29 cellular contexts compared by ENCODE assay signal in genomic region chr6:21905531-21905930, GRCh38.
"Had no signal": no experiment of that assay in that cellular context is flagged by ENCODE, and none has a peak within 500 bp of the region (broad histone marks: within the 10 kb centered on the region; RNA-seq: fewer than 3 reads in every experiment).

No MANE protein-coding gene starts in this region.

- H3K9me3 ChIP-seq: SJSA1 had no signal

- H3K36me3 Mint-ChIP-seq: activated CD8-positive, alpha-beta memory T cell treated with anti-CD3 and anti-CD28 coated beads, Interleukin-2, amount 10 ng/mL, durations not matched to agents 7 days and 5 days; activated naive CD8-positive, alpha-beta T cell had no signal

- ATAC-seq: activated CD8-positive, alpha-beta memory T cell treated with anti-CD3 and anti-CD28 coated beads, Interleukin-2, amount 10 ng/mL, durations not matched to agents 7 days and 5 days; activated T-cell treated with anti-CD3 and anti-CD28 coated beads, Interleukin-2, amount 50 U/mL, for 4 hours; SK-N-SH treated with all-trans-retinoic acid at 6 μM for 48 hours had no signal

- H3K27ac ChIP-seq: SJSA1 had no signal

- H3K4me3 ChIP-seq: SJSA1 had no signal

- H3K27me3 ChIP-seq: SJSA1 had no signal

- FAIRE-seq: astrocyte, RCC 7860 had no signal

- H3K4me1 Mint-ChIP-seq: activated B cell treated with CpG ODN at 0.5 μM for 24 hours; activated CD4-positive, alpha-beta T cell treated with anti-CD3 and anti-CD28 coated beads, Interleukin-2, amount 10 ng/mL, durations not matched to agents 24 days and 14 days; activated CD8-positive, alpha-beta memory T cell treated with anti-CD3 and anti-CD28 coated beads, Interleukin-2, amount 10 ng/mL, durations not matched to agents 7 days and 5 days had no signal

- H3K27me3 Mint-ChIP-seq: activated B cell treated with CpG ODN at 0.5 μM for 24 hours; activated CD8-positive, alpha-beta memory T cell treated with anti-CD3 and anti-CD28 coated beads, Interleukin-2, amount 10 ng/mL, durations not matched to agents 7 days and 5 days; brain had no signal

- H3K27ac Mint-ChIP-seq: activated B cell treated with CpG ODN at 0.5 μM for 24 hours; activated CD4-positive, alpha-beta T cell treated with anti-CD3 and anti-CD28 coated beads, Interleukin-2, amount 10 ng/mL, durations not matched to agents 24 days and 14 days; activated CD8-positive, alpha-beta memory T cell treated with anti-CD3 and anti-CD28 coated beads, Interleukin-2, amount 10 ng/mL, durations not matched to agents 7 days and 5 days; activated naive CD8-positive, alpha-beta T cell had no signal

- H3K4me3 Mint-ChIP-seq: activated B cell treated with CpG ODN at 0.5 μM for 24 hours; activated CD4-positive, alpha-beta T cell treated with anti-CD3 and anti-CD28 coated beads, Interleukin-2, amount 10 ng/mL, durations not matched to agents 24 days and 14 days; activated CD8-positive, alpha-beta memory T cell treated with anti-CD3 and anti-CD28 coated beads, Interleukin-2, amount 10 ng/mL, durations not matched to agents 7 days and 5 days; activated naive CD8-positive, alpha-beta T cell; activated T-cell treated with anti-CD3 and anti-CD28 coated beads, Interleukin-2, amount 50 U/mL, for 4 hours; brain had no signal

- DNase-seq: activated B cell treated with CpG ODN at 0.5 μM for 24 hours; activated CD4-positive, alpha-beta T cell treated with anti-CD3 and anti-CD28 coated beads for 1 hour; activated CD4-positive, alpha-beta T cell treated with anti-CD3 and anti-CD28 coated beads, Interleukin-2, amount 10 ng/mL, durations not matched to agents 24 days and 14 days; activated CD4-positive, alpha-beta T cell treated with anti-CD3 and anti-CD28 coated beads, Interleukin-2, amount 50 U/mL, for 48 hours; activated CD8-positive, alpha-beta memory T cell treated with anti-CD3 and anti-CD28 coated beads, Interleukin-2, amount 10 ng/mL, durations not matched to agents 7 days and 5 days; activated effector memory CD4-positive, alpha-beta T cell treated with anti-CD3 and anti-CD28 coated beads, Interleukin-2, amount 50 U/mL, for 16 hours; activated naive CD4-positive, alpha-beta T cell treated with Interleukin-2 at 50 U/mL for 16 hours; activated T-cell treated with anti-CD3 and anti-CD28 coated beads, Interleukin-2, amount 50 U/mL, for 4 hours; amygdala; Kasumi-1; KBM-7; NCI-H1048; NCI-H146; NCI-H187 treated with DMSO at 0.1 percent for 48 hours; NCI-H2081 treated with DMSO at 0.1 percent for 48 hours; NCI-H2171 treated with DMSO at 0.1 percent for 48 hours; NCI-H226; NCI-H526; NCI-H774; NK-92 treated with Interleukin-12 subunit alpha and Interleukin-12 subunit beta, amount 100 ng/mL, for 24 hours; OCI-M1; SHP77; SW 1271 had no signal

- H3K36me3 ChIP-seq: SJSA1 had no signal

- H3K9me3 Mint-ChIP-seq: activated B cell treated with CpG ODN at 0.5 μM for 24 hours, brain had no signal
